ENCODE assay signal across 10 cellular contexts in the genomic region with DNA sequence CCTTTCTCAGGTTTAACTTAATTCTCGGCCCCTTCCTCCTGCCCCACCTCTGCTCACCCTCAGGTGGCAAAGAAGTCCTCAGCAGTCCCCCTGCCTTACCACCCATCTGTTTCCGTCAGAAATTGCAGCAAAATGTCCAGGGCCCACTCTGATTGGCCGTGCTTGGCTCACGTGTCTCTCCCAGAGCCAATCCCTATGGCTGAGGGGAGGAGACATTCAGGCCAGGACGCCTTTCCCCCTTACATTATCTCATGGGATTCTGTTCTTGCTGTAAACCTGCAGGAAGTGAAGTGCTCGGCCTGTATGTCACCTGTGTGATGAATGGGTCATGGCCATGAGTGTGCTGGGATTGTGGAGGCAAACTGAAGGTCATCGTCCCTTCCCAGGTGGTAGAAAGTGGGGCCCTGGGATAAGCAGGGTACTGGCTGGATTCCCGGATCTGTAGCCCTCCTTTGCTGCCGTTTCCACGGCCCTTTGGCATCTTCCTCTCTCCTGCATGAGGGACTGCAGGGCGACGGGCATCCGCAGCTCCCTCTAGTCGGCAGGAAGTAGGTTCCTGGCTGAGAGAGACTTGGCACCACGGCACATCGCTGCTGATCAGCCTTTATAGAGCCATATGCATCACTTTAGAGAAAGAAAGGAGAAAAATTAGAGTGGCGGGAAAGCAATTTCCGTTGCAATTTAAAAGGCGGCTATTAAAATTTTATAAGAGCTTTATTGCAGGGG.
A peak's percentile ranks its signal among the peaks of the same experiment; 100 is the strongest.
DNase-seq lines count a peak whose midpoint lies in the region; ATAC-seq and TF ChIP-seq lines count a peak whose summit lies in the region.
"Had no signal": no experiment of that assay in that cellular context is flagged by ENCODE, and none has a peak within 500 bp of the region (broad histone marks: within the 10 kb centered on the region; RNA-seq: fewer than 3 reads in every experiment).

No MANE protein-coding gene starts in this region.

- H3K9me3 ChIP-seq in HEK293 (ENCODE audit: control insufficient read depth, insufficient read depth, low read depth, low read length) (no peaks in the 10 kb centered on the region), hepatocyte (ENCODE audit: low read depth) (no peaks in the 10 kb centered on the region), spleen (no peaks in the 10 kb centered on the region)
- H3K9me3 ChIP-seq: ascending aorta had no signal

- no peak overlapping the region for H2AFZ ChIP-seq in hepatocyte

- no peaks in the 10 kb centered on the region for H4K20me1 ChIP-seq in hepatocyte (ENCODE audit: insufficient read depth, poor library complexity, severe bottlenecking)

- intact Hi-C loops in spleen (cut with DNase I; ENCODE audit: low total_unique reads): no loop called here

- no peaks in the 10 kb centered on the region for H3K9me2 ChIP-seq in hepatocyte (replicated peaks; ENCODE audit: insufficient read depth)

- no peak overlapping the region for H3K27ac ChIP-seq in HEK293 (ENCODE audit: extremely low read depth, low read depth, low read length)
- peak overlapping the region; percentile 71 for H3K27ac ChIP-seq in hepatocyte
- H3K27ac ChIP-seq in spleen: peak overlapping the region in 4 of 8 donors; percentile 19 to 43 (median 30)
- H3K27ac ChIP-seq: ascending aorta had no signal

- whole genome bisulfite sequencing in hepatocyte (ENCODE audit: low lambda C conversion rate, missing lambda C conversion rate): 89% methylated on average over 19 of the region's 19 CpGs
- WGBS in spleen, 5 donors: 59 to 71% (median 68%) methylated on average over 19 of the region's 19 CpGs

- peaks cover 2% of the 10 kb centered on the region; the same call in 1 of the 2 replicates for H3K4me1 ChIP-seq in HEK293 (ENCODE audit: control insufficient read depth, insufficient read depth, low read length)
- peaks cover 10% of the 10 kb centered on the region for H3K4me1 ChIP-seq in hepatocyte (ENCODE audit: insufficient read depth)
- peaks cover 0 to 78% (median 38%) of the 10 kb centered on the region in 6 donors for H3K4me1 ChIP-seq in spleen
- H3K4me1 ChIP-seq: ascending aorta had no signal

- TF ChIP-seq CTCF in HEK293 (tag by site-specific recombination; IDR thresholded peaks at IDR 0.05): no peak
- no peak for TF ChIP-seq CTCF in hepatocyte (IDR thresholded peaks at IDR 0.05; ENCODE audit: poor library complexity)
- TF ChIP-seq CTCF in spleen (IDR thresholded peaks at IDR 0.05 in 8 of 11, conservative IDR thresholded peaks at IDR 0.05 in 3 of 11): no peak

- H3K36me3 ChIP-seq in HEK293 (ENCODE audit: control insufficient read depth in 2 of 2, insufficient read depth in 1 of 2, low read length in 2 of 2): peaks cover 0 to 4% of the 10 kb centered on the region in 2 experiments; a peak in 1 of 3 replicates
- H3K36me3 ChIP-seq in hepatocyte (replicated peaks; ENCODE audit: insufficient read depth, low read depth): no peaks in the 10 kb centered on the region
- peaks cover 0 to 12% (median 6%) of the 10 kb centered on the region in 6 donors for H3K36me3 ChIP-seq in spleen
- H3K36me3 ChIP-seq: ascending aorta had no signal

- no peak for ATAC-seq in GM18909 (IDR thresholded peaks at IDR 0.05; ENCODE audit: poor library complexity, unreplicated experiment)

- no peak overlapping the region for H3K4me3 ChIP-seq in HEK293 (ENCODE audit: low read depth, low read length)
- H3K4me3 ChIP-seq in hepatocyte: no peak overlapping the region
- no peak overlapping the region for H3K4me3 ChIP-seq in spleen
- H3K4me3 ChIP-seq: ascending aorta had no signal

- no peak for TF ChIP-seq POLR2A in spleen (IDR thresholded peaks at IDR 0.05)

- peak; percentile 96 for DNase-seq in SHP77 (lab: John Stamatoyannopoulos, UW)
- no peak for DNase-seq in hepatocyte (ENCODE audit: low spot score)
- peak; percentile 67 for DNase-seq in spleen
- DNase-seq in activated T-cell treated with anti-CD3 and anti-CD28 coated beads, Interleukin-2, amount 50 U/mL, for 48 hours: no peak
- no peak for DNase-seq in NOMO-1 (lab: John Stamatoyannopoulos, UW; ENCODE audit: unreplicated experiment in 2 of 2)
- DNase-seq in MV-4-11 (lab: John Stamatoyannopoulos, UW): no peak
- DNase-seq: DMS53 had no signal

- H3K27me3 ChIP-seq in hepatocyte (no peaks in the 10 kb centered on the region), spleen (replicated peaks in 1 of 7) (no peaks in the 10 kb centered on the region)
- H3K27me3 ChIP-seq: ascending aorta had no signal

- no peak overlapping the region for H3K4me2 ChIP-seq in hepatocyte

- H3K79me2 ChIP-seq in hepatocyte: peaks cover 50% of the 10 kb centered on the region

- CTCF ChIA-PET in HEK293 (lab: Yijun Ruan, JAX): interaction anchor here (1.3 kb wide), 1 partner anchor 122 kb away, joined by 4 read pairs; no protein-coding TSS in a partner anchor

- POLR2A ChIA-PET in HEK293 (lab: Yijun Ruan, JAX): no interaction called here

TF ChIP-seq in HEK293, 187 proteins besides CTCF, POLR2A, EP300 and RAD21:
- no peak for TF ChIP-seq ZFP41 (tag by site-specific recombination; IDR thresholded peaks at IDR 0.05; ENCODE audit: borderline replicate concordance)
- TF ChIP-seq ZBTB20 (tag by site-specific recombination; IDR thresholded peaks at IDR 0.05): peak; percentile 41; the same call in 1 of the 2 replicates
- no peak for TF ChIP-seq ZNF366 (tag by site-specific recombination; conservative IDR thresholded peaks at IDR 0.05)
- no peak for TF ChIP-seq ZNF596 (tag by site-specific recombination; IDR thresholded peaks at IDR 0.05)
- TF ChIP-seq EGR2 (tag by site-specific recombination; IDR thresholded peaks at IDR 0.05; ENCODE audit: low read depth): no peak
- TF ChIP-seq ZNF501 (tag by site-specific recombination; IDR thresholded peaks at IDR 0.05): no peak
- no peak for TF ChIP-seq HOXA7 (CRISPR knock-in tag; IDR thresholded peaks at IDR 0.05; ENCODE audit: borderline replicate concordance)
- TF ChIP-seq, protein P1, sequence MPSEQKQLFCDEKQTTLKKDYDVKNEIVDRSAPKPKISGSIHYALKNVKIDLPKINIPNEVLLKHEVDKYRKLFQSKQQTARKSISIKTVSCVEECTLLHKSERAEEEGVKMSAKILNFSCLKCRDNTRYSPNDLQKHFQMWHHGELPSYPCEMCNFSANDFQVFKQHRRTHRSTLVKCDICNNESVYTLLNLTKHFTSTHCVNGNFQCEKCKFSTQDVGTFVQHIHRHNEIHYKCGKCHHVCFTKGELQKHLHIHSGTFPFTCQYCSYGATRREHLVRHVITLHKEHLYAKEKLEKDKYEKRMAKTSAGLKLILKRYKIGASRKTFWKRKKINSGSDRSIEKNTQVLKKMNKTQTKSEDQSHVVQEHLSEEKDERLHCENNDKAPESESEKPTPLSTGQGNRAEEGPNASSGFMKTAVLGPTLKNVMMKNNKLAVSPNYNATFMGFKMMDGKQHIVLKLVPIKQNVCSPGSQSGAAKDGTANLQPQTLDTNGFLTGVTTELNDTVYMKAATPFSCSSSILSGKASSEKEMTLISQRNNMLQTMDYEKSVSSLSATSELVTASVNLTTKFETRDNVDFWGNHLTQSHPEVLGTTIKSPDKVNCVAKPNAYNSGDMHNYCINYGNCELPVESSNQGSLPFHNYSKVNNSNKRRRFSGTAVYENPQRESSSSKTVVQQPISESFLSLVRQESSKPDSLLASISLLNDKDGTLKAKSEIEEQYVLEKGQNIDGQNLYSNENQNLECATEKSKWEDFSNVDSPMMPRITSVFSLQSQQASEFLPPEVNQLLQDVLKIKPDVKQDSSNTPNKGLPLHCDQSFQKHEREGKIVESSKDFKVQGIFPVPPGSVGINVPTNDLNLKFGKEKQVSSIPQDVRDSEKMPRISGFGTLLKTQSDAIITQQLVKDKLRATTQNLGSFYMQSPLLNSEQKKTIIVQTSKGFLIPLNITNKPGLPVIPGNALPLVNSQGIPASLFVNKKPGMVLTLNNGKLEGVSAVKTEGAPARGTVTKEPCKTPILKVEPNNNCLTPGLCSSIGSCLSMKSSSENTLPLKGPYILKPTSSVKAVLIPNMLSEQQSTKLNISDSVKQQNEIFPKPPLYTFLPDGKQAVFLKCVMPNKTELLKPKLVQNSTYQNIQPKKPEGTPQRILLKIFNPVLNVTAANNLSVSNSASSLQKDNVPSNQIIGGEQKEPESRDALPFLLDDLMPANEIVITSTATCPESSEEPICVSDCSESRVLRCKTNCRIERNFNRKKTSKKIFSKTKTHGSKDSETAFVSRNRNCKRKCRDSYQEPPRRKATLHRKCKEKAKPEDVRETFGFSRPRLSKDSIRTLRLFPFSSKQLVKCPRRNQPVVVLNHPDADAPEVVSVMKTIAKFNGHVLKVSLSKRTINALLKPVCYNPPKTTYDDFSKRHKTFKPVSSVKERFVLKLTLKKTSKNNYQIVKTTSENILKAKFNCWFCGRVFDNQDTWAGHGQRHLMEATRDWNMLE (tag by site-specific recombination; conservative IDR thresholded peaks at IDR 0.05; ENCODE audit: low read depth): no peak
- TF ChIP-seq ZNF416 (tag by site-specific recombination; IDR thresholded peaks at IDR 0.05): no peak
- TF ChIP-seq ZNF311 (tag by site-specific recombination; IDR thresholded peaks at IDR 0.05; ENCODE audit: borderline replicate concordance): no peak
- TF ChIP-seq HOXC10 (CRISPR knock-in tag; IDR thresholded peaks at IDR 0.05): no peak
- no peak for TF ChIP-seq REPIN1 (tag by site-specific recombination; IDR thresholded peaks at IDR 0.05; ENCODE audit: low read depth)
- TF ChIP-seq ZNF132 (tag by site-specific recombination; IDR thresholded peaks at IDR 0.05; ENCODE audit: borderline replicate concordance): no peak
- TF ChIP-seq GLIS2 (tag by site-specific recombination; IDR thresholded peaks at IDR 0.05): no peak
- TF ChIP-seq ZNF112 (tag by site-specific recombination; IDR thresholded peaks at IDR 0.05): no peak
- 0 out of 2 replicates have a peak, but pooled peaks have one; percentile 11 for TF ChIP-seq SP2 (tag by site-specific recombination; IDR thresholded peaks at IDR 0.05)

Comparison
In these comparisons a context has a peak if more than half of its experiments do, and no peak if none do; other contexts are left out.
1. DNase-seq: peak in SHP77 (2 of 2) and spleen (single experiment); none in hepatocyte (single experiment), activated T-cell treated with anti-CD3 and anti-CD28 coated beads, Interleukin-2, amount 50 U/mL, for 48 hours (0 of 2), NOMO-1 (0 of 2) and MV-4-11 (single experiment).